1 cellular context compared by ENCODE assay signal in the genomic region with DNA sequence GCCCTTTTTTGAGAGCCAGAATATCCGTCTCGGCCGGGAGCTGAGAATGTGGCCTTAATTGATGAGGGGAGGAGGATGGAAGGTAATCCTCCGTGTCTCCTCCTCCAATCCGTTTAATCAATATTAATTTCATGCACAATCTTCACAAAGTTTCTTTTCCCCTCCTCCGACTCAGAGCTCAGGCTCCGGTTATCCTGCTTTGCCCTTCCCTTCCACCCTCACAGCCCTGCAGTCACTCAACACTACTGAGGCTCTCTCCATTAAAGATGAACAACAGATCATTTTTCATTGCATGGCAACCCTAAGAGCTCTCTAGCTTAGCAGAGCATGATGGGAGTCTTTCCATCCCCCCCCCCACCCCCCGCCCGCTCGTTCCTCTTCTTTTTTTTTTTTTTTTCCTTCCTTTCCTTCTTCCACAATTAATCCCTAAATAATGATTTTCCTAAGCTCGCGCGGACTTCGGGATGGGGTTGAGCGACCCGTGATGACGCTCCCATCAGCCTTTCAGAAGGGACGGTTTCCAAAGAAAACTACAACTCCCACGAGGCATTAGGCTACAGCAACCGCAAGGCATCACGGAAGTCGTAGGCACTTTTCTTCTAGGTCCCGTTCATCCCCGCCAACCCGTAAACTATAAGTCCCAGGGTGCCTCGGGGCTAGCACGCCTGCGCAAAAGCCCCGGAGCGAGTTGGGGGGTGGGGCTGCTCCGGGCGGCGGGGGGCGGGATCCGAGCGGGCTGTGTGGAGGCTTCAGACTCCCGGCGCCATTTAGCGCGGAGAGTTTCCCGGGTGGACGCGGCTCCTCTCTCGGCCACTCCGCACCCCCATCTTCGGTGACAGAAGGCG.
TF ChIP-seq lines count a peak whose summit lies in the region.

A gene (plus strand): TSS at position 752 of the 845 bp plus-strand sequence. CDS start 987 bp downstream, outside the sequence.

TF ChIP-seq in HepG2, 621 proteins besides CTCF, POLR2A, EP300 and RAD21 (continued from another document and continues in another):
- peak; percentile 82 for TF ChIP-seq CREB1 (IDR thresholded peaks at IDR 0.05)
- TF ChIP-seq CREB1 (CRISPR knock-in tag; IDR thresholded peaks at IDR 0.05): peak; percentile 86
- TF ChIP-seq, protein P1, sequence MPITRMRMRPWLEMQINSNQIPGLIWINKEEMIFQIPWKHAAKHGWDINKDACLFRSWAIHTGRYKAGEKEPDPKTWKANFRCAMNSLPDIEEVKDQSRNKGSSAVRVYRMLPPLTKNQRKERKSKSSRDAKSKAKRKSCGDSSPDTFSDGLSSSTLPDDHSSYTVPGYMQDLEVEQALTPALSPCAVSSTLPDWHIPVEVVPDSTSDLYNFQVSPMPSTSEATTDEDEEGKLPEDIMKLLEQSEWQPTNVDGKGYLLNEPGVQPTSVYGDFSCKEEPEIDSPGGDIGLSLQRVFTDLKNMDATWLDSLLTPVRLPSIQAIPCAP (CRISPR knock-in tag; IDR thresholded peaks at IDR 0.05; ENCODE audit: low read depth): no peak
- TF ChIP-seq PAWR (CRISPR knock-in tag; IDR thresholded peaks at IDR 0.05; ENCODE audit: borderline replicate concordance): no peak
- peak; percentile 53; the same call in 1 of the 2 replicates for TF ChIP-seq TGIF2 (CRISPR knock-in tag; IDR thresholded peaks at IDR 0.05)
- peak; percentile 85 for TF ChIP-seq ELF1 (CRISPR knock-in tag; IDR thresholded peaks at IDR 0.05)
- peak; percentile 55; the same call in 1 of the 2 replicates for TF ChIP-seq SIN3A (IDR thresholded peaks at IDR 0.05; ENCODE audit: borderline replicate concordance, low read depth, low read length)
- TF ChIP-seq FOSL2 (CRISPR knock-in tag; IDR thresholded peaks at IDR 0.05): peak; percentile 29; the same call in 1 of the 2 replicates
- TF ChIP-seq GATAD1 (CRISPR knock-in tag; IDR thresholded peaks at IDR 0.05): peak; percentile 54; the same call in 1 of the 2 replicates
- no peak for TF ChIP-seq CBX5 (CRISPR knock-in tag; IDR thresholded peaks at IDR 0.05; ENCODE audit: borderline replicate concordance)
- peak; percentile 96 for TF ChIP-seq SUZ12 (IDR thresholded peaks at IDR 0.05; ENCODE audit: low read depth, low read length)
- TF ChIP-seq ZNF749 (CRISPR knock-in tag; IDR thresholded peaks at IDR 0.05; ENCODE audit: borderline replicate concordance): no peak
- TF ChIP-seq GATA4 (IDR thresholded peaks at IDR 0.05; ENCODE audit: borderline replicate concordance, low read depth): 0 out of 2 replicates have a peak, but pooled peaks have one; percentile 39
- TF ChIP-seq, protein P2, sequence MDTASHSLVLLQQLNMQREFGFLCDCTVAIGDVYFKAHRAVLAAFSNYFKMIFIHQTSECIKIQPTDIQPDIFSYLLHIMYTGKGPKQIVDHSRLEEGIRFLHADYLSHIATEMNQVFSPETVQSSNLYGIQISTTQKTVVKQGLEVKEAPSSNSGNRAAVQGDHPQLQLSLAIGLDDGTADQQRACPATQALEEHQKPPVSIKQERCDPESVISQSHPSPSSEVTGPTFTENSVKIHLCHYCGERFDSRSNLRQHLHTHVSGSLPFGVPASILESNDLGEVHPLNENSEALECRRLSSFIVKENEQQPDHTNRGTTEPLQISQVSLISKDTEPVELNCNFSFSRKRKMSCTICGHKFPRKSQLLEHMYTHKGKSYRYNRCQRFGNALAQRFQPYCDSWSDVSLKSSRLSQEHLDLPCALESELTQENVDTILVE (CRISPR knock-in tag; IDR thresholded peaks at IDR 0.05): no peak
- TF ChIP-seq, protein P3, sequence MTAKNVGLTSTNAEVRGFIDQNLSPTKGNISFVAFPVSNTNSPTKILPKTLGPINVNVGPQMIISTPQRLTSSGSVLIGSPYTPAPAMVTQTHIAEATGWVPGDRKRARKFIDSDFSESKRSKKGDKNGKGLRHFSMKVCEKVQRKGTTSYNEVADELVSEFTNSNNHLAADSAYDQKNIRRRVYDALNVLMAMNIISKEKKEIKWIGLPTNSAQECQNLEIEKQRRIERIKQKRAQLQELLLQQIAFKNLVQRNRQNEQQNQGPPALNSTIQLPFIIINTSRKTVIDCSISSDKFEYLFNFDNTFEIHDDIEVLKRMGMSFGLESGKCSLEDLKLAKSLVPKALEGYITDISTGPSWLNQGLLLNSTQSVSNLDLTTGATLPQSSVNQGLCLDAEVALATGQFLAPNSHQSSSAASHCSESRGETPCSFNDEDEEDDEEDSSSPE (CRISPR knock-in tag; IDR thresholded peaks at IDR 0.05): 0 out of 2 replicates have a peak, but pooled peaks have one; percentile 26
- TF ChIP-seq KMT2A (CRISPR knock-in tag; IDR thresholded peaks at IDR 0.05): peak; percentile 49; the same call in 1 of the 2 replicates
- TF ChIP-seq GTF2F1 (IDR thresholded peaks at IDR 0.05; ENCODE audit: low read length): no peak
- TF ChIP-seq, protein P4, sequence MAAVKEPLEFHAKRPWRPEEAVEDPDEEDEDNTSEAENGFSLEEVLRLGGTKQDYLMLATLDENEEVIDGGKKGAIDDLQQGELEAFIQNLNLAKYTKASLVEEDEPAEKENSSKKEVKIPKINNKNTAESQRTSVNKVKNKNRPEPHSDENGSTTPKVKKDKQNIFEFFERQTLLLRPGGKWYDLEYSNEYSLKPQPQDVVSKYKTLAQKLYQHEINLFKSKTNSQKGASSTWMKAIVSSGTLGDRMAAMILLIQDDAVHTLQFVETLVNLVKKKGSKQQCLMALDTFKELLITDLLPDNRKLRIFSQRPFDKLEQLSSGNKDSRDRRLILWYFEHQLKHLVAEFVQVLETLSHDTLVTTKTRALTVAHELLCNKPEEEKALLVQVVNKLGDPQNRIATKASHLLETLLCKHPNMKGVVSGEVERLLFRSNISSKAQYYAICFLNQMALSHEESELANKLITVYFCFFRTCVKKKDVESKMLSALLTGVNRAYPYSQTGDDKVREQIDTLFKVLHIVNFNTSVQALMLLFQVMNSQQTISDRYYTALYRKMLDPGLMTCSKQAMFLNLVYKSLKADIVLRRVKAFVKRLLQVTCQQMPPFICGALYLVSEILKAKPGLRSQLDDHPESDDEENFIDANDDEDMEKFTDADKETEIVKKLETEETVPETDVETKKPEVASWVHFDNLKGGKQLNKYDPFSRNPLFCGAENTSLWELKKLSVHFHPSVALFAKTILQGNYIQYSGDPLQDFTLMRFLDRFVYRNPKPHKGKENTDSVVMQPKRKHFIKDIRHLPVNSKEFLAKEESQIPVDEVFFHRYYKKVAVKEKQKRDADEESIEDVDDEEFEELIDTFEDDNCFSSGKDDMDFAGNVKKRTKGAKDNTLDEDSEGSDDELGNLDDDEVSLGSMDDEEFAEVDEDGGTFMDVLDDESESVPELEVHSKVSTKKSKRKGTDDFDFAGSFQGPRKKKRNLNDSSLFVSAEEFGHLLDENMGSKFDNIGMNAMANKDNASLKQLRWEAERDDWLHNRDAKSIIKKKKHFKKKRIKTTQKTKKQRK (IDR thresholded peaks at IDR 0.05; ENCODE audit: low read length): no peak
- TF ChIP-seq, protein P5, sequence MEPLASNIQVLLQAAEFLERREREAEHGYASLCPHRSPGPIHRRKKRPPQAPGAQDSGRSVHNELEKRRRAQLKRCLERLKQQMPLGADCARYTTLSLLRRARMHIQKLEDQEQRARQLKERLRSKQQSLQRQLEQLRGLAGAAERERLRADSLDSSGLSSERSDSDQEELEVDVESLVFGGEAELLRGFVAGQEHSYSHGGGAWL (CRISPR knock-in tag; IDR thresholded peaks at IDR 0.05): peak; percentile 45; the same call in 1 of the 2 replicates
- TF ChIP-seq RFX5 (IDR thresholded peaks at IDR 0.05; ENCODE audit: low read depth, low read length): no peak
- TF ChIP-seq ZNF75D (CRISPR knock-in tag; IDR thresholded peaks at IDR 0.05; ENCODE audit: borderline replicate concordance): no peak
- TF ChIP-seq, protein P6, sequence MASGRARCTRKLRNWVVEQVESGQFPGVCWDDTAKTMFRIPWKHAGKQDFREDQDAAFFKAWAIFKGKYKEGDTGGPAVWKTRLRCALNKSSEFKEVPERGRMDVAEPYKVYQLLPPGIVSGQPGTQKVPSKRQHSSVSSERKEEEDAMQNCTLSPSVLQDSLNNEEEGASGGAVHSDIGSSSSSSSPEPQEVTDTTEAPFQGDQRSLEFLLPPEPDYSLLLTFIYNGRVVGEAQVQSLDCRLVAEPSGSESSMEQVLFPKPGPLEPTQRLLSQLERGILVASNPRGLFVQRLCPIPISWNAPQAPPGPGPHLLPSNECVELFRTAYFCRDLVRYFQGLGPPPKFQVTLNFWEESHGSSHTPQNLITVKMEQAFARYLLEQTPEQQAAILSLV (CRISPR knock-in tag; IDR thresholded peaks at IDR 0.05; ENCODE audit: borderline replicate concordance): 0 out of 2 replicates have a peak, but pooled peaks have one; percentile 6
- TF ChIP-seq, protein P7, sequence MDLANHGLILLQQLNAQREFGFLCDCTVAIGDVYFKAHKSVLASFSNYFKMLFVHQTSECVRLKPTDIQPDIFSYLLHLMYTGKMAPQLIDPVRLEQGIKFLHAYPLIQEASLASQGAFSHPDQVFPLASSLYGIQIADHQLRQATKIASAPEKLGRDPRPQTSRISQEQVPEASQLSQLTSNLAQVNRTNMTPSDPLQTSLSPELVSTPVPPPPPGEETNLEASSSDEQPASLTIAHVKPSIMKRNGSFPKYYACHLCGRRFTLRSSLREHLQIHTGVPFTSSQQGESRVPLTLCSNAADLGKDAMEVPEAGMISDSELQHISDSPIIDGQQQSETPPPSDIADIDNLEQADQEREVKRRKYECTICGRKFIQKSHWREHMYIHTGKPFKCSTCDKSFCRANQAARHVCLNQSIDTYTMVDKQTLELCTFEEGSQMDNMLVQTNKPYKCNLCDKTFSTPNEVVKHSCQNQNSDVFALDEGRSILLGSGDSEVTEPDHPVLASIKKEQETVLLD (CRISPR knock-in tag; IDR thresholded peaks at IDR 0.05; ENCODE audit: low read depth): no peak
- TF ChIP-seq, protein P8, sequence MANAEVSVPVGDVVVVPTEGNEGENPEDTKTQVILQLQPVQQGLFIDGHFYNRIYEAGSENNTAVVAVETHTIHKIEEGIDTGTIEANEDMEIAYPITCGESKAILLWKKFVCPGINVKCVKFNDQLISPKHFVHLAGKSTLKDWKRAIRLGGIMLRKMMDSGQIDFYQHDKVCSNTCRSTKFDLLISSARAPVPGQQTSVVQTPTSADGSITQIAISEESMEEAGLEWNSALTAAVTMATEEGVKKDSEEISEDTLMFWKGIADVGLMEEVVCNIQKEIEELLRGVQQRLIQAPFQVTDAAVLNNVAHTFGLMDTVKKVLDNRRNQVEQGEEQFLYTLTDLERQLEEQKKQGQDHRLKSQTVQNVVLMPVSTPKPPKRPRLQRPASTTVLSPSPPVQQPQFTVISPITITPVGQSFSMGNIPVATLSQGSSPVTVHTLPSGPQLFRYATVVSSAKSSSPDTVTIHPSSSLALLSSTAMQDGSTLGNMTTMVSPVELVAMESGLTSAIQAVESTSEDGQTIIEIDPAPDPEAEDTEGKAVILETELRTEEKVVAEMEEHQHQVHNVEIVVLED (CRISPR knock-in tag; IDR thresholded peaks at IDR 0.05; ENCODE audit: borderline replicate concordance): peak; percentile 72; the same call in 1 of the 2 replicates
- TF ChIP-seq ZNF468 (CRISPR knock-in tag; IDR thresholded peaks at IDR 0.05): no peak
- peak; percentile 91 for TF ChIP-seq POLR2AphosphoS5 (IDR thresholded peaks at IDR 0.05; ENCODE audit: low read depth, low read length)
- TF ChIP-seq, protein P9, sequence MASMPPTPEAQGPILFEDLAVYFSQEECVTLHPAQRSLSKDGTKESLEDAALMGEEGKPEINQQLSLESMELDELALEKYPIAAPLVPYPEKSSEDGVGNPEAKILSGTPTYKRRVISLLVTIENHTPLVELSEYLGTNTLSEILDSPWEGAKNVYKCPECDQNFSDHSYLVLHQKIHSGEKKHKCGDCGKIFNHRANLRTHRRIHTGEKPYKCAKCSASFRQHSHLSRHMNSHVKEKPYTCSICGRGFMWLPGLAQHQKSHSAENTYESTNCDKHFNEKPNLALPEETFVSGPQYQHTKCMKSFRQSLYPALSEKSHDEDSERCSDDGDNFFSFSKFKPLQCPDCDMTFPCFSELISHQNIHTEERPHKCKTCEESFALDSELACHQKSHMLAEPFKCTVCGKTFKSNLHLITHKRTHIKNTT (CRISPR knock-in tag; IDR thresholded peaks at IDR 0.05): peak; percentile 94; the same call in 1 of the 2 replicates
- no peak for TF ChIP-seq TCF7L2 (IDR thresholded peaks at IDR 0.05; ENCODE audit: low read depth, low read length)
- peak; percentile 47; the same call in 1 of the 2 replicates for TF ChIP-seq FOXK1 (CRISPR knock-in tag; IDR thresholded peaks at IDR 0.05; ENCODE audit: borderline replicate concordance, low read depth)
- TF ChIP-seq ZNF577 (CRISPR knock-in tag; IDR thresholded peaks at IDR 0.05; ENCODE audit: borderline replicate concordance, low read depth): no peak
- TF ChIP-seq SP1 (IDR thresholded peaks at IDR 0.05): no peak
- 0 out of 2 replicates have a peak, but pooled peaks have one; percentile 41 for TF ChIP-seq SP1 (CRISPR knock-in tag; IDR thresholded peaks at IDR 0.05)
- TF ChIP-seq NR1H2 (CRISPR knock-in tag; IDR thresholded peaks at IDR 0.05; ENCODE audit: borderline replicate concordance, low read depth): no peak
- TF ChIP-seq, protein P10, sequence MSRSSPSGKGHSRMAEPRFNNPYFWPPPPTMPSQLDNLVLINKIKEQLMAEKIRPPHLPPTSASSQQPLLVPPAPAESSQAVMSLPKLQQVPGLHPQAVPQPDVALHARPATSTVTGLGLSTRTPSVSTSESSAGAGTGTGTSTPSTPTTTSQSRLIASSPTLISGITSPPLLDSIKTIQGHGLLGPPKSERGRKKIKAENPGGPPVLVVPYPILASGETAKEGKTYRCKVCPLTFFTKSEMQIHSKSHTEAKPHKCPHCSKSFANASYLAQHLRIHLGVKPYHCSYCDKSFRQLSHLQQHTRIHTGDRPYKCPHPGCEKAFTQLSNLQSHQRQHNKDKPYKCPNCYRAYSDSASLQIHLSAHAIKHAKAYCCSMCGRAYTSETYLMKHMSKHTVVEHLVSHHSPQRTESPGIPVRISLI (CRISPR knock-in tag; IDR thresholded peaks at IDR 0.05; ENCODE audit: borderline replicate concordance): 0 out of 2 replicates have a peak, but pooled peaks have one; percentile 26
- TF ChIP-seq KDM2A (CRISPR knock-in tag; IDR thresholded peaks at IDR 0.05; ENCODE audit: borderline replicate concordance, low read depth): 0 out of 2 replicates have a peak, but pooled peaks have one; percentile 35
- TF ChIP-seq ZNF101 (CRISPR knock-in tag; IDR thresholded peaks at IDR 0.05; ENCODE audit: borderline replicate concordance, low read depth): no peak
- peak; percentile 87 for TF ChIP-seq ZNF317 (CRISPR knock-in tag; IDR thresholded peaks at IDR 0.05)
- no peak for TF ChIP-seq CBX2 (IDR thresholded peaks at IDR 0.05; ENCODE audit: low read depth, low read length)
- TF ChIP-seq CBX2 (CRISPR knock-in tag; IDR thresholded peaks at IDR 0.05; ENCODE audit: low read depth): no peak
- 0 out of 2 replicates have a peak, but pooled peaks have one; percentile 79 for TF ChIP-seq HOXA5 (CRISPR knock-in tag; IDR thresholded peaks at IDR 0.05)
- peak; percentile 81 for TF ChIP-seq TAF1 (CRISPR knock-in tag; IDR thresholded peaks at IDR 0.05)
- no peak for TF ChIP-seq ZNF253 (CRISPR knock-in tag; IDR thresholded peaks at IDR 0.05; ENCODE audit: borderline replicate concordance)
